ENCODE assay signal across 9 cellular contexts in genomic region chr20:20366896-20367680, GRCh38. TPM values are rescaled to one million over a fixed set of nuclear protein-coding genes. Genes with fewer than 3 reads are reported as not detected.
DNase-seq lines count a peak whose midpoint lies in the region; ATAC-seq and TF ChIP-seq lines count a peak whose summit lies in the region.
"Had no signal": no experiment of that assay in that cellular context is flagged by ENCODE, and none has a peak within 500 bp of the region (broad histone marks: within the 10 kb centered on the region; RNA-seq: fewer than 3 reads in every experiment).

No MANE protein-coding gene starts in this region.

- 5% methylated on average over 19 of the region's 70 CpGs for WGBS in mammary epithelial cell (ENCODE audit: low coverage, missing lambda C conversion rate)

- peak overlapping the region; percentile 70 to 92 (median 72) for H3K4me3 Mint-ChIP-seq in IgD-negative memory B cell

- H2AFZ ChIP-seq in mammary epithelial cell (ENCODE audit: low read depth, low read length), result no peak overlapping the region
- H2AFZ ChIP-seq in osteoblast (ENCODE audit: low read length), result no peak overlapping the region

- no peaks in the 10 kb centered on the region for H3K79me2 ChIP-seq in mammary epithelial cell (ENCODE audit: insufficient read depth, low read length)
- H3K79me2 ChIP-seq in osteoblast (ENCODE audit: insufficient read depth, low read length), result no peaks in the 10 kb centered on the region

- intact Hi-C loops in mammary epithelial cell (cut with micrococcal nuclease), result loop anchor here (10.0 kb wide), 1 partner anchor 98 kb away; no protein-coding TSS in a partner anchor
- intact Hi-C loops in vagina (cut with DNase I), result no loop called here

- peak overlapping the region in 2 of 3 donors; percentile 45 to 74 for H3K27ac Mint-ChIP-seq in IgD-negative memory B cell

- H3K36me3 ChIP-seq in mammary epithelial cell (ENCODE audit: insufficient read depth, low read length) (no peaks in the 10 kb centered on the region), osteoblast (ENCODE audit: insufficient read depth, low read length) (no peaks in the 10 kb centered on the region), vagina (no peaks in the 10 kb centered on the region)

- TF ChIP-seq POLR2A in vagina (IDR thresholded peaks at IDR 0.05), result no peak

- H3K9me3 ChIP-seq in mammary epithelial cell (replicated peaks; ENCODE audit: insufficient read depth, low read length) (no peaks in the 10 kb centered on the region), osteoblast (ENCODE audit: low read depth, low read length) (no peaks in the 10 kb centered on the region), vagina (no peaks in the 10 kb centered on the region)
- H3K9me3 ChIP-seq: mucosa of descending colon had no signal

- peaks cover 0 to 2% (median 0%) of the 10 kb centered on the region in 3 donors for H3K9me3 Mint-ChIP-seq in IgD-negative memory B cell

- ATAC-seq in HG03135 (IDR thresholded peaks at IDR 0.05; ENCODE audit: unreplicated experiment), result no peak
- no peak for ATAC-seq in GM21723 (IDR thresholded peaks at IDR 0.05; ENCODE audit: unreplicated experiment)

- H3K27ac ChIP-seq in mammary epithelial cell (ENCODE audit: insufficient read depth, low read depth, low read length) (no peak overlapping the region), osteoblast (ENCODE audit: low read depth, low read length) (no peak overlapping the region), vagina (no peak overlapping the region)

- peaks cover 2% of the 10 kb centered on the region for H3K36me3 Mint-ChIP-seq in IgD-negative memory B cell

- DNase-seq in DMS79 treated with DMSO at 0.1 percent for 48 hours (lab: John Stamatoyannopoulos, UW), result peak; percentile 72
- DNase-seq in mammary epithelial cell, result no peak
- peak; percentile 68 for DNase-seq in osteoblast (ENCODE audit: insufficient read length, low spot score, missing footprints)
- DNase-seq in GM19240 (ENCODE audit: insufficient read length, low spot score), result no peak
- no peak for DNase-seq in vagina (ENCODE audit: extremely low spot score in 2 of 2)

- no peak overlapping the region for H3K9ac ChIP-seq in mammary epithelial cell (ENCODE audit: insufficient read depth, low read length)

- H3K27me3 ChIP-seq in mammary epithelial cell (ENCODE audit: insufficient read depth, low read length), result peaks cover 77% of the 10 kb centered on the region
- H3K27me3 ChIP-seq in osteoblast (ENCODE audit: insufficient read depth, low read length), result peaks cover 86% of the 10 kb centered on the region
- H3K27me3 ChIP-seq in vagina, result peaks cover 26% of the 10 kb centered on the region

- in situ Hi-C loops in mammary epithelial cell (cut with MboI; ENCODE audit: low sequenced_read_pairs in 2 of 2), result loop anchor here in 1 of 2 donors (25.0 kb wide), 2 partner anchors 195 to 280 kb away; no protein-coding TSS in a partner anchor

- H3K4me3 ChIP-seq in mammary epithelial cell (replicated peaks in 1 of 3; ENCODE audit: insufficient read depth in 1 of 3, low read depth in 2 of 3, low read length in 3 of 3) (no peak overlapping the region), osteoblast (ENCODE audit: insufficient read depth, low read length) (no peak overlapping the region), vagina (peak overlapping the region in 1 of 2 donors; percentile 38)
- H3K4me3 ChIP-seq: mucosa of descending colon had no signal

- H3K4me1 ChIP-seq in mammary epithelial cell (ENCODE audit: insufficient read depth, low read length), result peaks cover 17% of the 10 kb centered on the region
- no peaks in the 10 kb centered on the region for H3K4me1 ChIP-seq in osteoblast (ENCODE audit: insufficient read depth, low read length)
- H3K4me1 ChIP-seq in vagina, result peaks cover 43% of the 10 kb centered on the region

- no peak for TF ChIP-seq CTCF in mammary epithelial cell (conservative IDR thresholded peaks at IDR 0.05 in 1 of 2, IDR thresholded peaks at IDR 0.05 in 1 of 2; ENCODE audit: extremely low read depth in 1 of 2, insufficient read depth in 1 of 2, low read depth in 1 of 2, low read length in 2 of 2)
- no peak for TF ChIP-seq CTCF in osteoblast (IDR thresholded peaks at IDR 0.05; ENCODE audit: extremely low read depth, low read depth, low read length)
- no peak for TF ChIP-seq CTCF in vagina (IDR thresholded peaks at IDR 0.05)

- peaks cover 3% of the 10 kb centered on the region for H4K20me1 ChIP-seq in mammary epithelial cell (ENCODE audit: insufficient read depth, low read length)
- H4K20me1 ChIP-seq in osteoblast (ENCODE audit: insufficient read depth, low read length), result no peaks in the 10 kb centered on the region

- dilution Hi-C loops in mammary epithelial cell (cut with HindIII; ENCODE audit: low sequenced_read_pairs), result loop anchor here (25.0 kb wide), 1 partner anchor 195 kb away; no protein-coding TSS in a partner anchor

- BruUV-seq in mammary epithelial cell (replicated peaks; lab: Mats Ljungman, UMichigan), result no TSS peak

- CTCF ChIA-PET in mammary epithelial cell (lab: Charles Lee; ENCODE audit: low non-redundant PET), result no interaction called here

- peak overlapping the region; percentile 79 for H3K4me2 ChIP-seq in mammary epithelial cell (ENCODE audit: insufficient read depth, low read depth, low read length)
- H3K4me2 ChIP-seq in osteoblast (ENCODE audit: insufficient read depth, low read length), result no peak overlapping the region

- H3K27me3 Mint-ChIP-seq in IgD-negative memory B cell, result peaks cover 61% of the 10 kb centered on the region

- H3K4me1 Mint-ChIP-seq in IgD-negative memory B cell, result peaks cover 6 to 16% (median 10%) of the 10 kb centered on the region in 3 donors

RNA-seq across cellular contexts. Expression of gene INSM1, which starts 0.8 kb away (rescaled TPM):
- polyA plus RNA-seq in IgD-negative memory B cell (not detected), mammary epithelial cell (not detected)
- total RNA-seq in mammary epithelial cell (not detected), osteoblast (not detected in 2 replicates), vagina (not detected)
- polyA minus RNA-seq in mammary epithelial cell, result not detected

Comparison
In these comparisons a context has a peak if more than half of its experiments do, and no peak if none do; other contexts are left out.
1. DNase-seq: peak in DMS79 treated with DMSO at 0.1 percent for 48 hours (single experiment) and osteoblast (single experiment); none in mammary epithelial cell (single experiment), GM19240 (single experiment) and vagina (0 of 2).